9 cellular contexts compared by ENCODE assay signal in genomic region chr11:74492084-74492483, GRCh38. TPM values are rescaled to one million over a fixed set of nuclear protein-coding genes. Genes with fewer than 3 reads are reported as not detected.
DNase-seq lines count a peak whose midpoint lies in the region; ATAC-seq and TF ChIP-seq lines count a peak whose summit lies in the region.
"Had no signal": no experiment of that assay in that cellular context is flagged by ENCODE, and none has a peak within 500 bp of the region (broad histone marks: within the 10 kb centered on the region; RNA-seq: fewer than 3 reads in every experiment).

No MANE protein-coding gene starts in this region.

- H3K4me3 Mint-ChIP-seq in CD8-positive, alpha-beta memory T cell = peak overlapping the region; percentile 28 to 91 (median 62)
- peak overlapping the region; percentile 85 for H3K4me3 Mint-ChIP-seq in nephron progenitor cell

- H3K79me2 ChIP-seq in KMS-11 (ENCODE audit: insufficient read depth, low read depth) = no peaks in the 10 kb centered on the region

- H3K27ac Mint-ChIP-seq in CD8-positive, alpha-beta memory T cell = peak overlapping the region in 7 of 8 donors; percentile 33 to 85 (median 74)
- peak overlapping the region; percentile 86 to 90 for H3K27ac Mint-ChIP-seq in activated naive CD4-positive, alpha-beta T cell treated with anti-CD3 and anti-CD28 coated beads, Interleukin-2, amount 50 U/mL, for 72 hours
- peak overlapping the region; percentile 87 for H3K27ac Mint-ChIP-seq in nephron progenitor cell

- no peak overlapping the region for H3K4me3 ChIP-seq in CD8-positive, alpha-beta memory T cell (ENCODE audit: low read length)
- no peak overlapping the region for H3K4me3 ChIP-seq in KMS-11 (IDR thresholded peaks at IDR 0.05; ENCODE audit: insufficient read depth, low read depth, low read length)
- H3K4me3 ChIP-seq in HAP-1 = no peak overlapping the region

- peak overlapping the region; percentile 95 for H3K4me2 ChIP-seq in KMS-11

- H2AFZ ChIP-seq in KMS-11 (ENCODE audit: low read depth) = peak overlapping the region; percentile 73; the same call in 1 of the 2 replicates

- TF ChIP-seq CTCF in KMS-11 (conservative IDR thresholded peaks at IDR 0.05; ENCODE audit: low read depth, low read length) (no peak), nephron progenitor cell (IDR thresholded peaks at IDR 0.05) (no peak)

- peak overlapping the region; percentile 93; the same call in 1 of the 2 replicates for H3K9ac ChIP-seq in KMS-11

- no peaks in the 10 kb centered on the region for H4K20me1 ChIP-seq in KMS-11 (ENCODE audit: insufficient read depth)

- H3K27me3 ChIP-seq in CD8-positive, alpha-beta memory T cell (ENCODE audit: insufficient read depth, low read length, poor library complexity, severe bottlenecking) = no peaks in the 10 kb centered on the region
- no peaks in the 10 kb centered on the region for H3K27me3 ChIP-seq in KMS-11 (ENCODE audit: insufficient read depth, low read depth)
- no peaks in the 10 kb centered on the region for H3K27me3 ChIP-seq in HAP-1 (ENCODE audit: low read depth)

- H3K4me1 Mint-ChIP-seq in CD8-positive, alpha-beta memory T cell = peaks cover 18 to 30% (median 19%) of the 10 kb centered on the region in 3 donors
- peaks cover 21% of the 10 kb centered on the region for H3K4me1 Mint-ChIP-seq in nephron progenitor cell

- peaks cover 4% of the 10 kb centered on the region for H3K36me3 ChIP-seq in CD8-positive, alpha-beta memory T cell (ENCODE audit: insufficient read depth, low read length)
- H3K36me3 ChIP-seq in KMS-11 (ENCODE audit: insufficient read depth) = no peaks in the 10 kb centered on the region
- H3K36me3 ChIP-seq in HAP-1 (replicated peaks) = no peaks in the 10 kb centered on the region; the same call in 1 of the 2 replicates

- H3K9me3 ChIP-seq in CD8-positive, alpha-beta memory T cell (ENCODE audit: low read length) = no peaks in the 10 kb centered on the region
- no peaks in the 10 kb centered on the region for H3K9me3 ChIP-seq in HAP-1

- H3K36me3 Mint-ChIP-seq in CD8-positive, alpha-beta memory T cell = peaks cover 0 to 7% (median 5%) of the 10 kb centered on the region in 3 donors
- H3K36me3 Mint-ChIP-seq in activated naive CD4-positive, alpha-beta T cell treated with anti-CD3 and anti-CD28 coated beads, Interleukin-2, amount 50 U/mL, for 72 hours = peaks cover 0 to 5% of the 10 kb centered on the region in 2 donors
- H3K36me3 Mint-ChIP-seq in nephron progenitor cell (ENCODE audit: low read depth) = peaks cover 33% of the 10 kb centered on the region

- POLR2A ChIA-PET in CD8-positive, alpha-beta memory T cell (lab: Charles Lee) = no interaction called here

- CTCF ChIA-PET in CD8-positive, alpha-beta memory T cell (lab: Charles Lee) = no interaction called here

- H3K27ac ChIP-seq in CD8-positive, alpha-beta memory T cell (ENCODE audit: low read depth, low read length) = peak overlapping the region; percentile 0
- H3K27ac ChIP-seq in KMS-11 = peak overlapping the region; percentile 94

- no peaks in the 10 kb centered on the region for H3K9me3 Mint-ChIP-seq in CD8-positive, alpha-beta memory T cell
- H3K9me3 Mint-ChIP-seq in activated naive CD4-positive, alpha-beta T cell treated with anti-CD3 and anti-CD28 coated beads, Interleukin-2, amount 50 U/mL, for 72 hours = peaks cover 0 to 3% of the 10 kb centered on the region in 2 donors
- H3K9me3 Mint-ChIP-seq in nephron progenitor cell = peaks cover 30% of the 10 kb centered on the region

- peaks cover 9% of the 10 kb centered on the region for H3K4me1 ChIP-seq in CD8-positive, alpha-beta memory T cell (ENCODE audit: insufficient read depth, low read length)
- H3K4me1 ChIP-seq in KMS-11 (ENCODE audit: low read depth, poor library complexity, severe bottlenecking) = peaks cover 14% of the 10 kb centered on the region
- no peaks in the 10 kb centered on the region for H3K4me1 ChIP-seq in HAP-1

- in situ Hi-C loops in HAP-1 (cut with MboI; ENCODE audit: low sequenced_read_pairs) (no loop called here), G401 (cut with HindIII; ENCODE audit: low sequenced_read_pairs) (no loop called here)

- DNase-seq in CD8-positive, alpha-beta memory T cell = no peak
- no peak for DNase-seq in activated naive CD4-positive, alpha-beta T cell treated with anti-CD3 and anti-CD28 coated beads, Interleukin-2, amount 50 U/mL, for 72 hours (ENCODE audit: low spot score in 2 of 2)
- DNase-seq in nephron progenitor cell (no peak), NCI-H2196 treated with DMSO at 0.1 percent for 48 hours (lab: John Stamatoyannopoulos, UW; ENCODE audit: unreplicated experiment) (no peak), HAP-1 (ENCODE audit: low spot score in 2 of 2) (no peak), G401 (ENCODE audit: low spot score) (no peak)
- DNase-seq: activated CD4-positive, alpha-beta T cell treated with anti-CD3 and anti-CD28 coated beads, Interleukin-2, amount 50 U/mL, for 4 hours had no signal

- peak in 1 of 2 donors; percentile 3 for ATAC-seq in activated naive CD4-positive, alpha-beta T cell treated with anti-CD3 and anti-CD28 coated beads, Interleukin-2, amount 50 U/mL, for 72 hours
- no peak for ATAC-seq in GM21528 (IDR thresholded peaks at IDR 0.05; ENCODE audit: low FRiP score, unreplicated experiment)

- no peaks in the 10 kb centered on the region for H3K27me3 Mint-ChIP-seq in CD8-positive, alpha-beta memory T cell
- H3K27me3 Mint-ChIP-seq in nephron progenitor cell (ENCODE audit: low read depth, poor library complexity) = no peaks in the 10 kb centered on the region

RNA-seq across cellular contexts. Expression of gene LIPT2, which starts 1.4 kb away (rescaled TPM):
- 1 to 10 TPM; 4.0 to 6.1 TPM for total RNA-seq in CD8-positive, alpha-beta memory T cell
- polyA plus RNA-seq in CD8-positive, alpha-beta memory T cell = 17.0 TPM
- 1 to 10 TPM; 2.6 to 4.7 TPM for total RNA-seq in activated naive CD4-positive, alpha-beta T cell treated with anti-CD3 and anti-CD28 coated beads, Interleukin-2, amount 50 U/mL, for 72 hours
- total RNA-seq in G401 (2014; rRNA removed; shearing (Covaris generic)) = 9.4 and 26.9 TPM in 2 replicates

RNA-seq across cellular contexts. Expression of gene KCNE3, which starts 24.7 kb away (rescaled TPM):
- total RNA-seq in CD8-positive, alpha-beta memory T cell = under 1 TPM in 1 of 2 experiments, not detected in 1; 0.07 TPM
- not detected for polyA plus RNA-seq in CD8-positive, alpha-beta memory T cell
- not detected for total RNA-seq in activated naive CD4-positive, alpha-beta T cell treated with anti-CD3 and anti-CD28 coated beads, Interleukin-2, amount 50 U/mL, for 72 hours
- total RNA-seq in G401 (2014; rRNA removed; shearing (Covaris generic)) = not detected in 2 replicates
